1 cellular context compared by ENCODE assay signal in the genomic region with DNA sequence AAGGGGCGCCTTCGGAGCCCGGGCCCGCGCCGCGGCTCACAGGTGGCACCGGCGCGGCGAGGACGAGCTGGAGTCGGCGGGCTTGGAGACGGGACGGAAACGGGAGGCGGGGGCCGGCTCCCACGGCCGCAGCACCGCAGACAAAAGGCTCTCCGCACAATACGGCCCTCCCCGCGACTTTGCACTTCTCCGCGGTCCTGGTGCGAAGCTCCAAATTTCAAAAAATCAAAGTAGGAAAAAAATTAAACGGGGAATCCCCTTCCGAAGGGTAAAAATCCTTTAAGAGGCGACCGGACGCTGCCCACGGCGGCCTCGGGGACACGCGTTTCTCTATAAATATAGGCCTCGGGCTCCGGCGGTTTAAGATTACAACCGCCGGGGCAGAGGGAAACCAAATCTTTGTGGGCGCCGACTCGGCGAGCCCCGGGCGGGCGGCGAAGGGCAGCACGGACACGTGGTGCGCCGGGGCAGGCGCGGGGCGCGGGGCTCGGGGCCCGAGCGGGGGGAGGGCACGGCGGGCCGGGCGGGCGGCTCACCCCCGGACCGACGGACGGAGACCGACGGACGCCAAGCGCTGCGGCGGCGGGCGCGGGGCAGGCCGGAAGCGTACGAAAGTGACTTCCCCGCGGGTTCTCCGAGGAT.
TF ChIP-seq lines count a peak whose summit lies in the region.

No MANE protein-coding gene starts in this region.

TF ChIP-seq in GM12878, 131 proteins besides CTCF, POLR2A, EP300 and RAD21 (continued from another document):
- TF ChIP-seq, protein P1, sequence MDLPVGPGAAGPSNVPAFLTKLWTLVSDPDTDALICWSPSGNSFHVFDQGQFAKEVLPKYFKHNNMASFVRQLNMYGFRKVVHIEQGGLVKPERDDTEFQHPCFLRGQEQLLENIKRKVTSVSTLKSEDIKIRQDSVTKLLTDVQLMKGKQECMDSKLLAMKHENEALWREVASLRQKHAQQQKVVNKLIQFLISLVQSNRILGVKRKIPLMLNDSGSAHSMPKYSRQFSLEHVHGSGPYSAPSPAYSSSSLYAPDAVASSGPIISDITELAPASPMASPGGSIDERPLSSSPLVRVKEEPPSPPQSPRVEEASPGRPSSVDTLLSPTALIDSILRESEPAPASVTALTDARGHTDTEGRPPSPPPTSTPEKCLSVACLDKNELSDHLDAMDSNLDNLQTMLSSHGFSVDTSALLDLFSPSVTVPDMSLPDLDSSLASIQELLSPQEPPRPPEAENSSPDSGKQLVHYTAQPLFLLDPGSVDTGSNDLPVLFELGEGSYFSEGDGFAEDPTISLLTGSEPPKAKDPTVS (IDR thresholded peaks at IDR 0.05; ENCODE audit: low read depth, low read length) = no peak
- TF ChIP-seq, protein P2, sequence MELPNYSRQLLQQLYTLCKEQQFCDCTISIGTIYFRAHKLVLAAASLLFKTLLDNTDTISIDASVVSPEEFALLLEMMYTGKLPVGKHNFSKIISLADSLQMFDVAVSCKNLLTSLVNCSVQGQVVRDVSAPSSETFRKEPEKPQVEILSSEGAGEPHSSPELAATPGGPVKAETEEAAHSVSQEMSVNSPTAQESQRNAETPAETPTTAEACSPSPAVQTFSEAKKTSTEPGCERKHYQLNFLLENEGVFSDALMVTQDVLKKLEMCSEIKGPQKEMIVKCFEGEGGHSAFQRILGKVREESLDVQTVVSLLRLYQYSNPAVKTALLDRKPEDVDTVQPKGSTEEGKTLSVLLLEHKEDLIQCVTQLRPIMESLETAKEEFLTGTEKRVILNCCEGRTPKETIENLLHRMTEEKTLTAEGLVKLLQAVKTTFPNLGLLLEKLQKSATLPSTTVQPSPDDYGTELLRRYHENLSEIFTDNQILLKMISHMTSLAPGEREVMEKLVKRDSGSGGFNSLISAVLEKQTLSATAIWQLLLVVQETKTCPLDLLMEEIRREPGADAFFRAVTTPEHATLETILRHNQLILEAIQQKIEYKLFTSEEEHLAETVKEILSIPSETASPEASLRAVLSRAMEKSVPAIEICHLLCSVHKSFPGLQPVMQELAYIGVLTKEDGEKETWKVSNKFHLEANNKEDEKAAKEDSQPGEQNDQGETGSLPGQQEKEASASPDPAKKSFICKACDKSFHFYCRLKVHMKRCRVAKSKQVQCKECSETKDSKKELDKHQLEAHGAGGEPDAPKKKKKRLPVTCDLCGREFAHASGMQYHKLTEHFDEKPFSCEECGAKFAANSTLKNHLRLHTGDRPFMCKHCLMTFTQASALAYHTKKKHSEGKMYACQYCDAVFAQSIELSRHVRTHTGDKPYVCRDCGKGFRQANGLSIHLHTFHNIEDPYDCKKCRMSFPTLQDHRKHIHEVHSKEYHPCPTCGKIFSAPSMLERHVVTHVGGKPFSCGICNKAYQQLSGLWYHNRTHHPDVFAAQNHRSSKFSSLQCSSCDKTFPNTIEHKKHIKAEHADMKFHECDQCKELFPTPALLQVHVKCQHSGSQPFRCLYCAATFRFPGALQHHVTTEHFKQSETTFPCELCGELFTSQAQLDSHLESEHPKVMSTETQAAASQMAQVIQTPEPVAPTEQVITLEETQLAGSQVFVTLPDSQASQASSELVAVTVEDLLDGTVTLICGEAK (IDR thresholded peaks at IDR 0.05; ENCODE audit: borderline replicate concordance) = no peak
- TF ChIP-seq, protein P3, sequence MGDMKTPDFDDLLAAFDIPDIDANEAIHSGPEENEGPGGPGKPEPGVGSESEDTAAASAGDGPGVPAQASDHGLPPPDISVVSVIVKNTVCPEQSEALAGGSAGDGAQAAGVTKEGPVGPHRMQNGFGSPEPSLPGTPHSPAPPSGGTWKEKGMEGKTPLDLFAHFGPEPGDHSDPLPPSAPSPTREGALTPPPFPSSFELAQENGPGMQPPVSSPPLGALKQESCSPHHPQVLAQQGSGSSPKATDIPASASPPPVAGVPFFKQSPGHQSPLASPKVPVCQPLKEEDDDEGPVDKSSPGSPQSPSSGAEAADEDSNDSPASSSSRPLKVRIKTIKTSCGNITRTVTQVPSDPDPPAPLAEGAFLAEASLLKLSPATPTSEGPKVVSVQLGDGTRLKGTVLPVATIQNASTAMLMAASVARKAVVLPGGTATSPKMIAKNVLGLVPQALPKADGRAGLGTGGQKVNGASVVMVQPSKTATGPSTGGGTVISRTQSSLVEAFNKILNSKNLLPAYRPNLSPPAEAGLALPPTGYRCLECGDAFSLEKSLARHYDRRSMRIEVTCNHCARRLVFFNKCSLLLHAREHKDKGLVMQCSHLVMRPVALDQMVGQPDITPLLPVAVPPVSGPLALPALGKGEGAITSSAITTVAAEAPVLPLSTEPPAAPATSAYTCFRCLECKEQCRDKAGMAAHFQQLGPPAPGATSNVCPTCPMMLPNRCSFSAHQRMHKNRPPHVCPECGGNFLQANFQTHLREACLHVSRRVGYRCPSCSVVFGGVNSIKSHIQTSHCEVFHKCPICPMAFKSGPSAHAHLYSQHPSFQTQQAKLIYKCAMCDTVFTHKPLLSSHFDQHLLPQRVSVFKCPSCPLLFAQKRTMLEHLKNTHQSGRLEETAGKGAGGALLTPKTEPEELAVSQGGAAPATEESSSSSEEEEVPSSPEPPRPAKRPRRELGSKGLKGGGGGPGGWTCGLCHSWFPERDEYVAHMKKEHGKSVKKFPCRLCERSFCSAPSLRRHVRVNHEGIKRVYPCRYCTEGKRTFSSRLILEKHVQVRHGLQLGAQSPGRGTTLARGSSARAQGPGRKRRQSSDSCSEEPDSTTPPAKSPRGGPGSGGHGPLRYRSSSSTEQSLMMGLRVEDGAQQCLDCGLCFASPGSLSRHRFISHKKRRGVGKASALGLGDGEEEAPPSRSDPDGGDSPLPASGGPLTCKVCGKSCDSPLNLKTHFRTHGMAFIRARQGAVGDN (IDR thresholded peaks at IDR 0.05) = no peak
